Comparison of ENCODE assay signal across 8 cellular contexts in genomic region chr2:179263015-179263414, GRCh38. TPM values are rescaled to one million over a fixed set of nuclear protein-coding genes. Genes with fewer than 3 reads are reported as not detected.
DNase-seq lines count a peak whose midpoint lies in the region; ATAC-seq, FAIRE-seq and TF ChIP-seq lines count a peak whose summit lies in the region.

No MANE protein-coding gene starts in this region.

- H3K27me3 ChIP-seq in ACC112 (ENCODE audit: insufficient read depth, low read length) (no peaks in the 10 kb centered on the region), HL-60 (ENCODE audit: insufficient read depth, poor library complexity, severe bottlenecking) (no peaks in the 10 kb centered on the region), bronchial epithelial cell (ENCODE audit: control insufficient read depth, insufficient read depth, low read length) (no peaks in the 10 kb centered on the region)

- no peaks in the 10 kb centered on the region for H3K9me3 Mint-ChIP-seq in mesothelial cell of epicardium

- H3K4me3 ChIP-seq in ACC112 (ENCODE audit: low read depth, low read length): peak overlapping the region; percentile 98
- peak overlapping the region; percentile 81 for H3K4me3 ChIP-seq in HL-60 (replicated peaks; ENCODE audit: insufficient read depth, low read length)
- peak overlapping the region; percentile 66 for H3K4me3 ChIP-seq in bronchial epithelial cell (ENCODE audit: low read depth, low read length)

- peaks cover 4% of the 10 kb centered on the region; the same call in 1 of the 2 replicates for H3K36me3 ChIP-seq in ACC112 (ENCODE audit: insufficient read depth, low read length)
- no peaks in the 10 kb centered on the region for H3K36me3 ChIP-seq in bronchial epithelial cell (ENCODE audit: control insufficient read depth, insufficient read depth, low read length)

- H3K79me2 ChIP-seq in ACC112 (ENCODE audit: control insufficient read depth, insufficient read depth, low read length, unreplicated experiment): peaks cover 59% of the 10 kb centered on the region

- H3K27ac Mint-ChIP-seq in mesothelial cell of epicardium: peak overlapping the region; percentile 94

- no peak for TF ChIP-seq CTCF in HL-60 (IDR thresholded peaks at IDR 0.05; ENCODE audit: insufficient read depth, low read length)
- no peak for TF ChIP-seq CTCF in bronchial epithelial cell (IDR thresholded peaks at IDR 0.05; ENCODE audit: insufficient read depth, low read length, severe bottlenecking)
- no peak for TF ChIP-seq CTCF in mesothelial cell of epicardium (IDR thresholded peaks at IDR 0.05; ENCODE audit: unreplicated experiment)

- DNase-seq in HL-60 (ENCODE audit: low read depth in 1 of 2, low spot score in 1 of 2): no peak
- peak; percentile 80 for DNase-seq in bronchial epithelial cell (ENCODE audit: low read depth)
- no peak for DNase-seq in mesothelial cell of epicardium (ENCODE audit: low spot score in 2 of 2, unreplicated experiment in 2 of 2)
- no peak for DNase-seq in iPS-NIHi11 (ENCODE audit: low spot score)
- DNase-seq in NCI-H345 treated with DMSO at 0.1 percent for 48 hours (lab: John Stamatoyannopoulos, UW; ENCODE audit: unreplicated experiment): no peak
- DNase-seq in activated CD4-positive, alpha-beta T cell treated with anti-CD3 and anti-CD28 coated beads, Interleukin-2, amount 50 U/mL, for 1 hour: no peak

- H3K27me3 Mint-ChIP-seq in mesothelial cell of epicardium (ENCODE audit: low read depth): peaks cover 5% of the 10 kb centered on the region

- peak overlapping the region; percentile 88 for H3K4me3 Mint-ChIP-seq in mesothelial cell of epicardium

- H3K4me1 Mint-ChIP-seq in mesothelial cell of epicardium: peaks cover 16% of the 10 kb centered on the region

- H3K27ac ChIP-seq in ACC112 (ENCODE audit: low read depth, low read length) (peak overlapping the region; percentile 86), HL-60 (replicated peaks) (no peak overlapping the region)

- FAIRE-seq in bronchial epithelial cell (lab: Jason Lieb, UNC): no peak

- peak overlapping the region; percentile 68 for H2AFZ ChIP-seq in ACC112 (ENCODE audit: low read length, unreplicated experiment)

- no peak for ATAC-seq in GM18498 (IDR thresholded peaks at IDR 0.05; ENCODE audit: unreplicated experiment)

- H3K4me1 ChIP-seq in ACC112 (ENCODE audit: control insufficient read depth, insufficient read depth, low read length, unreplicated experiment): peaks cover 29% of the 10 kb centered on the region

- H3K36me3 Mint-ChIP-seq in mesothelial cell of epicardium: no peaks in the 10 kb centered on the region

RNA-seq across cellular contexts. Expression of gene SESTD1, which starts 1.6 kb away (rescaled TPM):
- 15.3 and 20.5 TPM in 2 replicates for total RNA-seq in bronchial epithelial cell
- total RNA-seq in mesothelial cell of epicardium: 55.8 to 59.7 TPM (median 56.9 TPM) in 3 replicates
